Comparison of ENCODE assay signal across 8 cellular contexts in the genomic region with DNA sequence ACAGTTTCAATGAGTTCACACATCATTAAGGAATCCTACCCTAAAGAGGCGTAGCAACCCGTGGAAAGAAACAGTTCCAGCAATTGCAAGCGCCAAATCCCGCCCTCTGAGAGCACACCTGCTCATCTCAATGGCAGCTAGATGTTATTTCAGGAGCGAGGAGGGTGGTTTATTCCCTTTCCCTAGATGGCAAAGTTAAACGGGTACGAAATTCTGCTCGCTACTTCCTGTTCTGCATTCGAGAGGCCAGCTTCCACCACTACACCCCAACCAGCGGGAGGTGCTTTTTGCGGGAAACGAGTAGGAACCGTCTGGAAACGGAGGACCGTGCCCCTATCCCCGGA. TPM values are rescaled to one million over a fixed set of nuclear protein-coding genes. Genes with fewer than 3 reads are reported as not detected.
A peak's percentile ranks its signal among the peaks of the same experiment; 100 is the strongest.
DNase-seq lines count a peak whose midpoint lies in the region; ATAC-seq and TF ChIP-seq lines count a peak whose summit lies in the region.

No MANE protein-coding gene starts in this region.

- no peak for TF ChIP-seq POLR2A in vagina (IDR thresholded peaks at IDR 0.05)

- H3K9me3 ChIP-seq in effector memory CD4-positive, alpha-beta T cell (ENCODE audit: control insufficient read depth, low read length), result no peaks in the 10 kb centered on the region
- no peaks in the 10 kb centered on the region for H3K9me3 ChIP-seq in mucosa of descending colon
- H3K9me3 ChIP-seq in vagina, result no peaks in the 10 kb centered on the region

- H3K4me1 ChIP-seq in effector memory CD4-positive, alpha-beta T cell (ENCODE audit: control insufficient read depth, insufficient read depth, low read length, poor library complexity, severe bottlenecking), result peaks cover 10% of the 10 kb centered on the region
- H3K4me1 ChIP-seq in mucosa of descending colon (ENCODE audit: low read depth) (peaks cover 13% of the 10 kb centered on the region), vagina (peaks cover 38% of the 10 kb centered on the region)

- H3K27ac ChIP-seq in effector memory CD4-positive, alpha-beta T cell (ENCODE audit: insufficient read depth, low read length, poor library complexity, severe bottlenecking), result peak overlapping the region; percentile 90
- H3K27ac ChIP-seq in vagina, result peak overlapping the region; percentile 85

- DNase-seq in DMS79 treated with DMSO at 0.1 percent for 48 hours (lab: John Stamatoyannopoulos, UW), result peak; percentile 48
- peak; percentile 64 for DNase-seq in LoVo (ENCODE audit: low spot score)
- peak; percentile 4 for DNase-seq in SKM-1 (lab: John Stamatoyannopoulos, UW; ENCODE audit: unreplicated experiment)
- no peak for DNase-seq in effector memory CD4-positive, alpha-beta T cell
- DNase-seq in mucosa of descending colon, result peak in 2 of 3 donors; percentile 55 to 56
- no peak for DNase-seq in vagina (ENCODE audit: extremely low spot score in 2 of 2)
- no peak for DNase-seq in UCSD-AML1 (lab: John Stamatoyannopoulos, UW; ENCODE audit: unreplicated experiment)

- peak; percentile 21 for ATAC-seq in GM21447 (IDR thresholded peaks at IDR 0.05; ENCODE audit: unreplicated experiment)
- ATAC-seq in mucosa of descending colon, result peak; percentile 60

- no peak for TF ChIP-seq CTCF in mucosa of descending colon (IDR thresholded peaks at IDR 0.05)
- TF ChIP-seq CTCF in vagina (IDR thresholded peaks at IDR 0.05), result no peak

- H3K27me3 ChIP-seq in effector memory CD4-positive, alpha-beta T cell (replicated peaks; ENCODE audit: control insufficient read depth, insufficient read depth, low read length, poor library complexity, severe bottlenecking), result no peaks in the 10 kb centered on the region
- H3K27me3 ChIP-seq in vagina, result no peaks in the 10 kb centered on the region

- intact Hi-C loops in mucosa of descending colon (cut with DNase I, micrococcal nuclease) (no loop called here), vagina (cut with DNase I) (loop anchor here (10.0 kb wide), 1 partner anchor 47 kb away; a partner anchor contains a TSS)

- H3K4me3 ChIP-seq in effector memory CD4-positive, alpha-beta T cell (ENCODE audit: insufficient read depth, low read depth, low read length, poor library complexity, severe bottlenecking), result peak overlapping the region; percentile 83
- H3K4me3 ChIP-seq in mucosa of descending colon (peak overlapping the region; percentile 86), vagina (peak overlapping the region; percentile 86 to 97)

- no peaks in the 10 kb centered on the region for H3K36me3 ChIP-seq in effector memory CD4-positive, alpha-beta T cell (ENCODE audit: control insufficient read depth, insufficient read depth, low read length)
- H3K36me3 ChIP-seq in mucosa of descending colon (ENCODE audit: low read depth) (no peaks in the 10 kb centered on the region), vagina (no peaks in the 10 kb centered on the region)

RNA-seq across cellular contexts. Expression of a gene that starts 0.6 kb away (rescaled TPM):
- total RNA-seq in mucosa of descending colon (100 to 1,000 TPM in 2 of 3 donors, 10 to 100 TPM in 1; 99.5 to 127 (median 121) TPM), vagina (74.9 TPM)

RNA-seq across cellular contexts. Expression of a gene that starts 0.8 kb away (rescaled TPM):
- total RNA-seq in mucosa of descending colon (1 to 10 TPM in 1 of 3 donors, under 1 TPM in 2; 0.26 to 1.6 (median 0.53) TPM), vagina (not detected)

RNA-seq across cellular contexts. Expression of a gene that starts 32.7 kb away (rescaled TPM):
- total RNA-seq in mucosa of descending colon (1 to 10 TPM in 2 of 3 donors, not detected in 1; 1.9 to 4.4 TPM), vagina (11.0 TPM)

RNA-seq across cellular contexts. Expression of a gene that starts 33.3 kb away (rescaled TPM):
- total RNA-seq in mucosa of descending colon (10 to 100 TPM in 2 of 3 donors, 1 to 10 TPM in 1; 9.0 to 15.8 (median 12.4) TPM), vagina (17.4 TPM)

RNA-seq across cellular contexts. Expression of a gene that starts 51.2 kb away (rescaled TPM):
- 100 to 1,000 TPM; 174 to 277 (median 265) TPM for total RNA-seq in mucosa of descending colon
- total RNA-seq in vagina, result 180 TPM

Comparison
In these comparisons a context has a peak if more than half of its experiments do, and no peak if none do; other contexts are left out.
1. DNase-seq: peak in DMS79 treated with DMSO at 0.1 percent for 48 hours (single experiment), LoVo (single experiment), SKM-1 (single experiment) and mucosa of descending colon (2 of 3); none in effector memory CD4-positive, alpha-beta T cell (0 of 3), vagina (0 of 2) and UCSD-AML1 (single experiment).
2. Peak in every context shown above with its lines, with median percentiles within 50 percentile points of each other: H3K4me3 ChIP-seq.